ENCODE assay signal across 18 cellular contexts in the genomic region with DNA sequence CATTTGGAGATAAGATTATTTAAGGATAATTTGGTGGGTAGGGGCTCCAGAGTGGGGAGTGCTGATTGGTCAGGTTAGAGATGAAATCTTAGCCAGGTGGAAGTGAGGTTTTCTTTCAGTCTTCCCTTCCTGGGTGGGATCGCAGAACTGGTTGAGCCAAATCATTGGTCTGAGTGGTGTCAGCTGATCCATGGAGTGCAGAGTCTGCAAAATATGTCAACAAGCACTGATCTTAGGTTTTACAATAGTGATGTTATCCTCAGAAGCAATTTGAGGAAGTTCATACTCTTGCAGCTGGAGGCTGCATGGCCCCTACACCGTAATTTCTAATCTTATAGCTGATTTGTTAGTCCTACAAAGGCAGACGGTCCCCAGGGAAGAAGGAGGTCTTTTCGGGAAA.
"Had no signal": no experiment of that assay in that cellular context is flagged by ENCODE, and none has a peak within 500 bp of the region (broad histone marks: within the 10 kb centered on the region; RNA-seq: fewer than 3 reads in every experiment).

No MANE protein-coding gene starts in this region.

- FAIRE-seq: astrocyte had no signal

- ATAC-seq: activated CD8-positive, alpha-beta memory T cell treated with anti-CD3 and anti-CD28 coated beads, Interleukin-2, amount 10 ng/mL, durations not matched to agents 7 days and 5 days; activated T-cell treated with anti-CD3 and anti-CD28 coated beads, Interleukin-2, amount 50 U/mL, for 4 hours; Right ventricle myocardium inferior; SK-N-SH treated with all-trans-retinoic acid at 6 μM for 48 hours; WTC11 had no signal

- H3K9ac ChIP-seq: KMS-11 had no signal

- DNase-seq: activated CD4-positive, alpha-beta T cell treated with anti-CD3 and anti-CD28 coated beads, Interleukin-2, amount 10 ng/mL, durations not matched to agents 24 days and 14 days; activated CD4-positive, alpha-beta T cell treated with anti-CD3 and anti-CD28 coated beads, Interleukin-2, amount 50 U/mL, for 48 hours; activated CD4-positive, CD25-positive, alpha-beta regulatory T cell treated with anti-CD3 and anti-CD28 coated beads, Interleukin-2, amount 50 U/mL, for 72 hours; activated CD8-positive, alpha-beta memory T cell treated with anti-CD3 and anti-CD28 coated beads, Interleukin-2, amount 10 ng/mL, durations not matched to agents 7 days and 5 days; activated effector memory CD4-positive, alpha-beta T cell treated with anti-CD3 and anti-CD28 coated beads, Interleukin-2, amount 50 U/mL, for 16 hours; activated naive CD4-positive, alpha-beta T cell treated with anti-CD3 and anti-CD28 coated beads for 36 hours; activated T-cell treated with anti-CD3 and anti-CD28 coated beads, Interleukin-2, amount 50 U/mL, for 4 hours; amygdala; NCI-H1105; NCI-H1436; NCI-H1694 treated with DMSO at 0.1 percent for 48 hours; NCI-H2081; NCI-H524 had no signal

- H3K27ac ChIP-seq: KMS-11 had no signal

- H3K4me2 ChIP-seq: KMS-11 had no signal
